ENCODE assay signal across 11 cellular contexts in the genomic region with DNA sequence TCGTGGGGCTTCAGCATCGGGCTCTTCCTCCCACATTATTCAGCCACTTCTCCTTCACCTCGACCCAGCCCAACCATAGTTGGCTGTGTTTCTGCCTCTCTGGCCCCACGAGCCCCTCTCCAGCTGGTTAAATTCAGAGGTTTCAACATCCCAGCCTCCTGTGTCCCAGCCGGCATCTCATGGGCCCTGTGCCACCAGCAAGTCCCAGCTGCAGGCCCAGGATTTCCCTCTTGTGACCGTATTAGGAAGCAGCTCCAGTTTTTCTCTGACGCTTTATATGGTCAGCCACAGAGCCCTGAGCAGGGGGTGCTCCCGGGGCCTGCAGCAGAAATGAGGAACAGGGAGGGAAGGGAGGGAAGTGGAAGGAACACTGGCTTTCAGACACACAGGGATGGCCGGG. TPM values are rescaled to one million over a fixed set of nuclear protein-coding genes. Genes with fewer than 3 reads are reported as not detected.
DNase-seq lines count a peak whose midpoint lies in the region; ATAC-seq and TF ChIP-seq lines count a peak whose summit lies in the region.
"Had no signal": no experiment of that assay in that cellular context is flagged by ENCODE, and none has a peak within 500 bp of the region (broad histone marks: within the 10 kb centered on the region; RNA-seq: fewer than 3 reads in every experiment).

No MANE protein-coding gene starts in this region.

- no peak for ATAC-seq in GM21529 (IDR thresholded peaks at IDR 0.05; ENCODE audit: unreplicated experiment)
- ATAC-seq: foreskin keratinocyte, SK-N-SH treated with all-trans-retinoic acid at 6 μM for 48 hours had no signal

- peak; percentile 28 for DNase-seq in NB4 (ENCODE audit: low read depth)
- peak; percentile 85 to 96 for DNase-seq in tibial artery
- DNase-seq in inferior parietal cortex (ENCODE audit: extremely low spot score): no peak
- no peak for DNase-seq in RWPE1 (ENCODE audit: low spot score)
- DNase-seq: amniotic stem cell, foreskin keratinocyte had no signal

- CTCF ChIA-PET in RWPE1 (lab: Yijun Ruan, JAX): interaction anchor here (0.6 to 1.1 kb wide), 2 partner anchors 64 to 104 kb away, joined by 3 read pairs; no protein-coding TSS in a partner anchor

- H3K9me3 ChIP-seq in esophagus (ENCODE audit: control insufficient read depth in 2 of 2, insufficient read depth in 1 of 2, low read depth in 1 of 2, low read length in 1 of 2) (no peaks in the 10 kb centered on the region), liver (ENCODE audit: control insufficient read depth in 4 of 4, low read length in 3 of 4) (no peaks in the 10 kb centered on the region), tibial artery (no peaks in the 10 kb centered on the region)

- no peaks in the 10 kb centered on the region for H3K27me3 ChIP-seq in esophagus (ENCODE audit: control insufficient read depth in 1 of 2, insufficient read depth in 2 of 2, low read length in 2 of 2)
- H3K27me3 ChIP-seq in liver (ENCODE audit: control insufficient read depth in 4 of 4, insufficient read depth in 4 of 4, low read length in 3 of 4): no peaks in the 10 kb centered on the region
- H3K27me3 ChIP-seq in tibial artery: no peaks in the 10 kb centered on the region

- TF ChIP-seq CTCF in NB4 (IDR thresholded peaks at IDR 0.05; ENCODE audit: low read depth, low read length): no peak
- no peak for TF ChIP-seq CTCF in liver (IDR thresholded peaks at IDR 0.05; ENCODE audit: low read depth, low read length, missing input control)
- peak in 1 of 2 experiments; percentile 12 for TF ChIP-seq CTCF in tibial artery (IDR thresholded peaks at IDR 0.05)
- TF ChIP-seq CTCF in RWPE1 (conservative IDR thresholded peaks at IDR 0.05; ENCODE audit: low read depth): no peak

- no peak for TF ChIP-seq RAD21 in liver (IDR thresholded peaks at IDR 0.05)

- no peak overlapping the region for H3K4me3 ChIP-seq in NB4 (ENCODE audit: low read depth, low read length)
- H3K4me3 ChIP-seq in esophagus (ENCODE audit: low read depth in 1 of 2, low read length in 2 of 2): no peak overlapping the region
- no peak overlapping the region for H3K4me3 ChIP-seq in liver (ENCODE audit: low read depth in 1 of 3, low read length in 3 of 3)
- peak overlapping the region in 1 of 2 donors; percentile 3 for H3K4me3 ChIP-seq in tibial artery

- no peaks in the 10 kb centered on the region for H3K36me3 ChIP-seq in esophagus (ENCODE audit: control insufficient read depth in 2 of 2, insufficient read depth in 2 of 2, low read length in 1 of 2)
- H3K36me3 ChIP-seq in liver (ENCODE audit: control insufficient read depth in 4 of 4, insufficient read depth in 3 of 4, low read depth in 1 of 4, low read length in 3 of 4): no peaks in the 10 kb centered on the region
- peaks cover 28 to 51% (median 39%) of the 10 kb centered on the region in 3 donors for H3K36me3 ChIP-seq in tibial artery

- TF ChIP-seq POLR2A in NB4 (IDR thresholded peaks at IDR 0.05; ENCODE audit: extremely low read depth, insufficient read length): no peak

- H3K4me1 ChIP-seq in esophagus (ENCODE audit: control insufficient read depth in 2 of 2, insufficient read depth in 2 of 2, low read length in 1 of 2) (no peaks in the 10 kb centered on the region), liver (ENCODE audit: control insufficient read depth in 4 of 4, insufficient read depth in 4 of 4, low read length in 3 of 4) (no peaks in the 10 kb centered on the region), tibial artery (peaks cover 0 to 97% (median 56%) of the 10 kb centered on the region in 4 donors)
- H3K4me1 ChIP-seq: foreskin keratinocyte had no signal

- POLR2A ChIA-PET in RWPE1 (lab: Yijun Ruan, JAX; ENCODE audit: low non-redundant PET): no interaction called here

- peak overlapping the region; percentile 48 to 60 for H3K27ac ChIP-seq in esophagus (ENCODE audit: low read depth in 2 of 2, low read length in 1 of 2)
- no peak overlapping the region for H3K27ac ChIP-seq in liver (ENCODE audit: low read depth in 1 of 2, low read length in 2 of 2)
- H3K27ac ChIP-seq in tibial artery: peak overlapping the region; percentile 73 to 97
- no peak overlapping the region for H3K27ac ChIP-seq in RWPE1
- H3K27ac ChIP-seq: foreskin keratinocyte had no signal

- no peak overlapping the region for H3K9ac ChIP-seq in liver (ENCODE audit: low read depth in 1 of 2, low read length in 2 of 2)

- 42 to 45% methylated on average over 9 of the region's 9 CpGs for WGBS in esophagus, 2 donors
- 57% methylated on average over 9 of the region's 9 CpGs for WGBS in liver

- intact Hi-C loops in tibial artery (cut with DNase I; ENCODE audit: low total_unique reads): no loop called here

TF ChIP-seq in liver, 16 proteins besides CTCF, POLR2A, EP300 and RAD21:
- no peak for TF ChIP-seq ZBTB33 (IDR thresholded peaks at IDR 0.05)
- TF ChIP-seq NR2F2 (IDR thresholded peaks at IDR 0.05): peak; percentile 44

RNA-seq across cellular contexts. Expression of gene MYH11, which starts 27.4 kb away (rescaled TPM):
- 100 to 1,000 TPM; 120 to 421 TPM for polyA plus RNA-seq in esophagus
- total RNA-seq in liver: 10 to 100 TPM in 1 of 2 donors, under 1 TPM in 1; 0.51 to 33.7 TPM
- polyA plus RNA-seq in liver: 1 to 10 TPM; 1.1 to 6.9 TPM
- total RNA-seq: activated CD8-positive, alpha-beta memory T cell treated with anti-CD3 and anti-CD28 coated beads for 36 hours; foreskin keratinocyte had no signal
- polyA plus RNA-seq: foreskin keratinocyte had no signal

RNA-seq across cellular contexts. Expression of gene CEP20, which starts 58.9 kb away (rescaled TPM):
- 10 to 100 TPM; 17.6 to 25.6 TPM for polyA plus RNA-seq in esophagus
- 10 to 100 TPM; 13.2 to 19.2 TPM for total RNA-seq in liver
- polyA plus RNA-seq in liver: 10 to 100 TPM; 10.7 to 13.4 TPM

Comparison
In these comparisons a context has a peak if more than half of its experiments do, and no peak if none do; other contexts are left out.
1. DNase-seq: peak in NB4 (single experiment) and tibial artery (2 of 2); none in inferior parietal cortex (single experiment) and RWPE1 (single experiment).
2. H3K27ac ChIP-seq: peak in esophagus (2 of 2) and tibial artery (2 of 2); none in liver (0 of 2) and RWPE1 (single experiment).
3. RNA of gene MYH11, which starts 27.4 kb away (polyA plus RNA-seq): 120 to 421 TPM in esophagus; 1.1 to 6.9 TPM in liver; every median in the first group is over 10 times any median in the second.